In the genomic region with DNA sequence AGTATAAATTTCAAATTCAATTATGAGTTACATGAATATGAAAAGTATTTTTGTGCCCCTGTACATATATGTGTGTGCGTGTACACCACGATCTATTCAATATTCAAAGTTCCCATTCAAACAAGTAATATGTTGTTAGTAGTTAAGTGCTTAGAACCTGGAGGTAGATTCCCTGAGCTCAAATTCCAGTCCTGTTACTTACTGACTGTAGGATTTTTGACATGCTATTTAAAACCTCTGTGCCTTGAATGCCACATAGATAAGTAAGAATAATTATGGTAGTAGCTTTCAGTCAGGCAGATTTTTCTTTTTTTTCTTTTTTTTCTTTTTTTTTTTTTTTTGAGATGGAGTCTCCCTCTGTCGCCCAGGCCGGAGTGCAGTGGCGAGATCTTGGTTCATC, we compare ENCODE assay signal across 25 cellular contexts. TPM values are rescaled to one million over a fixed set of nuclear protein-coding genes. Genes with fewer than 3 reads are reported as not detected.
A peak's percentile ranks its signal among the peaks of the same experiment; 100 is the strongest.
DNase-seq lines count a peak whose midpoint lies in the region; ATAC-seq, FAIRE-seq and TF ChIP-seq lines count a peak whose summit lies in the region.
"Had no signal": no experiment of that assay in that cellular context is flagged by ENCODE, and none has a peak within 500 bp of the region (broad histone marks: within the 10 kb centered on the region; RNA-seq: fewer than 3 reads in every experiment).

No MANE protein-coding gene starts in this region.

- H3K36me3 ChIP-seq in astrocyte (ENCODE audit: insufficient read depth, low read length) (no peaks in the 10 kb centered on the region), trophoblast cell (ENCODE audit: control insufficient read depth in 1 of 2, insufficient read depth in 2 of 2, low read length in 2 of 2) (no peaks in the 10 kb centered on the region), SJCRH30 (no peaks in the 10 kb centered on the region)
- H3K36me3 ChIP-seq: BE2C, BLaER1 had no signal

- no peaks in the 10 kb centered on the region for H3K9me3 Mint-ChIP-seq in astrocyte (ENCODE audit: unreplicated experiment)
- H3K9me3 Mint-ChIP-seq: CD14-positive monocyte; CD4-positive, alpha-beta memory T cell; CD4-positive, CD25-positive, alpha-beta regulatory T cell; CD8-positive, alpha-beta memory T cell had no signal

- WGBS in trophoblast cell (ENCODE audit: extremely low coverage, insufficient coverage, insufficient read length), result no CpG with 5 or more reads among the region's 5 CpGs

- no peak for FAIRE-seq in astrocyte (lab: Jason Lieb, UNC)
- FAIRE-seq: A204.1, G401.6, GM12891, GM19239 had no signal

- no peaks in the 10 kb centered on the region for H3K27me3 ChIP-seq in astrocyte (ENCODE audit: insufficient read depth, low read length)
- no peaks in the 10 kb centered on the region for H3K27me3 ChIP-seq in trophoblast cell (ENCODE audit: insufficient read depth, low read length)
- no peaks in the 10 kb centered on the region for H3K27me3 ChIP-seq in SJCRH30
- H3K27me3 ChIP-seq: BLaER1 had no signal

- no peaks in the 10 kb centered on the region for H4K20me1 ChIP-seq in astrocyte (ENCODE audit: insufficient read depth, low read length)
- H4K20me1 ChIP-seq: BLaER1 had no signal

- H2AFZ ChIP-seq in astrocyte (ENCODE audit: low read depth, low read length) (no peak overlapping the region), trophoblast cell (ENCODE audit: insufficient read depth, low read length, poor library complexity) (no peak overlapping the region)

- H3K27me3 Mint-ChIP-seq in astrocyte (ENCODE audit: low read depth, unreplicated experiment), result no peaks in the 10 kb centered on the region

- H3K9ac ChIP-seq in astrocyte (ENCODE audit: low read length), result no peak overlapping the region
- no peak overlapping the region for H3K9ac ChIP-seq in trophoblast cell (ENCODE audit: low read length)
- H3K9ac ChIP-seq: BLaER1 had no signal

- no peak overlapping the region for H3K4me3 Mint-ChIP-seq in astrocyte (ENCODE audit: unreplicated experiment)
- H3K4me3 Mint-ChIP-seq: CD14-positive monocyte; CD4-positive, alpha-beta memory T cell; CD4-positive, CD25-positive, alpha-beta regulatory T cell; CD8-positive, alpha-beta memory T cell had no signal

- H4K91ac ChIP-seq in trophoblast cell (ENCODE audit: low read depth, low read length), result no peak overlapping the region

- no peak overlapping the region for H3K14ac ChIP-seq in trophoblast cell (ENCODE audit: low read length)

- no peaks in the 10 kb centered on the region for H3K79me2 ChIP-seq in astrocyte (ENCODE audit: insufficient read depth, low read length)
- H3K79me2 ChIP-seq in trophoblast cell (ENCODE audit: control insufficient read depth, insufficient read depth, low read length, poor library complexity), result no peaks in the 10 kb centered on the region

- H4K8ac ChIP-seq in trophoblast cell (ENCODE audit: low read depth, low read length), result no peak overlapping the region

- H3K23ac ChIP-seq in trophoblast cell (ENCODE audit: low read length), result no peak overlapping the region

- H2AK5ac ChIP-seq in trophoblast cell (ENCODE audit: low read length), result no peak overlapping the region

- H3K4me1 Mint-ChIP-seq in astrocyte (ENCODE audit: low read depth, unreplicated experiment), result peaks cover 51% of the 10 kb centered on the region
- H3K4me1 Mint-ChIP-seq: CD14-positive monocyte; CD4-positive, alpha-beta memory T cell; CD4-positive, CD25-positive, alpha-beta regulatory T cell; CD8-positive, alpha-beta memory T cell had no signal

- no peak overlapping the region for H3K4me3 ChIP-seq in astrocyte (ENCODE audit: insufficient read depth, low read depth, low read length)
- H3K4me3 ChIP-seq in trophoblast cell (ENCODE audit: low read depth, low read length), result no peak overlapping the region
- H3K4me3 ChIP-seq in SJCRH30, result no peak overlapping the region
- H3K4me3 ChIP-seq: BLaER1 had no signal

- H3K9me3 ChIP-seq in astrocyte (ENCODE audit: insufficient read depth, low read depth, low read length) (no peaks in the 10 kb centered on the region), trophoblast cell (ENCODE audit: insufficient read depth, low read depth, low read length) (no peaks in the 10 kb centered on the region), SJCRH30 (replicated peaks) (no peaks in the 10 kb centered on the region)
- H3K9me3 ChIP-seq: BE2C, BLaER1 had no signal

- DNase-seq in astrocyte (ENCODE audit: low read depth) (peak; percentile 56), trophoblast cell (peak; percentile 13 to 76), left colon (no peak), SJCRH30 (no peak), anterior cingulate cortex (lab: John Stamatoyannopoulos, UW) (no peak)
- DNase-seq: 8988T; ACHN; BE2C; C1 segment of cervical spinal cord; CD4-positive, alpha-beta memory T cell; CD4-positive, CD25-positive, alpha-beta regulatory T cell; CD8-positive, alpha-beta memory T cell; COR-L47; DMS 273 treated with DMSO at 0.1 percent for 48 hours; DMS153; DMS53; DMS79; DND-41; GF-D8 had no signal

- no peak overlapping the region for H3K27ac Mint-ChIP-seq in astrocyte (ENCODE audit: unreplicated experiment)
- H3K27ac Mint-ChIP-seq: CD14-positive monocyte; CD4-positive, alpha-beta memory T cell; CD4-positive, CD25-positive, alpha-beta regulatory T cell had no signal

- no peak overlapping the region for H3K4ac ChIP-seq in trophoblast cell (ENCODE audit: low read depth, low read length)

- no peak overlapping the region for H4K12ac ChIP-seq in trophoblast cell (ENCODE audit: low read depth, low read length)

- TF ChIP-seq CTCF in astrocyte (IDR thresholded peaks at IDR 0.05; ENCODE audit: insufficient read depth, low read depth, low read length), result no peak

- peaks cover 8% of the 10 kb centered on the region for H3K4me1 ChIP-seq in astrocyte (ENCODE audit: insufficient read depth, low read length)
- H3K4me1 ChIP-seq in trophoblast cell (ENCODE audit: control insufficient read depth in 1 of 2, insufficient read depth in 2 of 2, low read length in 2 of 2), result no peaks in the 10 kb centered on the region
- H3K4me1 ChIP-seq in SJCRH30, result peaks cover 7% of the 10 kb centered on the region; the same call in 1 of the 2 replicates
- H3K4me1 ChIP-seq: BE2C, BLaER1 had no signal

- no peak overlapping the region for H3K4me2 ChIP-seq in astrocyte (ENCODE audit: low read length)
- no peak overlapping the region for H3K4me2 ChIP-seq in trophoblast cell (ENCODE audit: low read length)
- H3K4me2 ChIP-seq: BLaER1 had no signal

- H3K36me3 Mint-ChIP-seq in astrocyte (ENCODE audit: low read depth, unreplicated experiment), result peaks cover 3% of the 10 kb centered on the region
- H3K36me3 Mint-ChIP-seq: CD14-positive monocyte; CD4-positive, alpha-beta memory T cell; CD4-positive, CD25-positive, alpha-beta regulatory T cell; CD8-positive, alpha-beta memory T cell had no signal

- ATAC-seq in left colon, result no peak

- H3K27ac ChIP-seq in astrocyte (ENCODE audit: low read depth, low read length) (no peak overlapping the region), trophoblast cell (ENCODE audit: low read depth, low read length) (no peak overlapping the region), SJCRH30 (no peak overlapping the region)
- H3K27ac ChIP-seq: BLaER1 had no signal

- no peak overlapping the region for H3K18ac ChIP-seq in trophoblast cell (ENCODE audit: low read length)

- no peaks in the 10 kb centered on the region for H3K79me1 ChIP-seq in trophoblast cell (ENCODE audit: low read length)

- no peak overlapping the region for H2BK12ac ChIP-seq in trophoblast cell (ENCODE audit: low read length)

- H2BK120ac ChIP-seq in trophoblast cell (ENCODE audit: insufficient read depth, low read length, poor library complexity), result no peak overlapping the region

- intact Hi-C loops in left colon (cut with DNase I, micrococcal nuclease), result no loop called here

- H2BK5ac ChIP-seq in trophoblast cell (ENCODE audit: low read depth, low read length, poor library complexity), result no peak overlapping the region

RNA-seq across cellular contexts. Expression of gene CMSS1, which starts 53.3 kb away (rescaled TPM):
- total RNA-seq in astrocyte, result 11.0 and 12.5 TPM in 2 replicates
- polyA plus RNA-seq in trophoblast cell (2013), result 35.8 and 36.3 TPM in 2 replicates
- 1 to 10 TPM; 8.2 to 9.5 TPM for total RNA-seq in left colon
- total RNA-seq in SJCRH30 (2014; rRNA removed; shearing (Covaris generic)), result 93.8 and 95.5 TPM in 2 replicates

Comparison
In these comparisons a context has a peak if more than half of its experiments do, and no peak if none do; other contexts are left out.
1. DNase-seq: peak in astrocyte (single experiment) and trophoblast cell (2 of 2); none in left colon (0 of 2), SJCRH30 (0 of 2) and anterior cingulate cortex (0 of 58).